In genomic region chr5:111984044-111984443, GRCh38 we compare ENCODE assay signal across 13 cellular contexts.
DNase-seq lines count a peak whose midpoint lies in the region; ATAC-seq, FAIRE-seq and TF ChIP-seq lines count a peak whose summit lies in the region.
"Had no signal": no experiment of that assay in that cellular context is flagged by ENCODE, and none has a peak within 500 bp of the region (broad histone marks: within the 10 kb centered on the region; RNA-seq: fewer than 3 reads in every experiment).

No MANE protein-coding gene starts in this region.

- H3K4me1 ChIP-seq in colonic mucosa, result no peaks in the 10 kb centered on the region
- H3K4me1 ChIP-seq: Peyer's patch, upper lobe of left lung had no signal

- no peaks in the 10 kb centered on the region for H3K9me3 ChIP-seq in colonic mucosa
- H3K9me3 ChIP-seq: Peyer's patch, upper lobe of left lung had no signal

- H3K27ac ChIP-seq in colonic mucosa, result no peak overlapping the region
- H3K27ac ChIP-seq: Peyer's patch, upper lobe of left lung had no signal

- H3K4me3 ChIP-seq in AG04449 (ENCODE audit: low read depth, low read length) (no peak overlapping the region), fibroblast of mammary gland (ENCODE audit: control insufficient read depth, low read depth, low read length) (no peak overlapping the region), colonic mucosa (no peak overlapping the region)
- H3K4me3 ChIP-seq: Peyer's patch, upper lobe of left lung had no signal

- no peaks in the 10 kb centered on the region for H3K36me3 ChIP-seq in colonic mucosa
- H3K36me3 ChIP-seq: Peyer's patch, upper lobe of left lung had no signal

- CTCF ChIA-PET in AG04449 (lab: Yijun Ruan, JAX), result interaction anchor here (1.2 to 1.3 kb wide), 2 partner anchors 8 to 9 kb away, joined by 3 read pairs; no protein-coding TSS in a partner anchor

- H3K9ac ChIP-seq in colonic mucosa (ENCODE audit: low read depth in 2 of 2, low read length in 2 of 2), result no peak overlapping the region

- FAIRE-seq in HTR-8/SVneo (lab: Jason Lieb, UNC), result peak; percentile 96

- DNase-seq in AG04449 (ENCODE audit: low read depth, low spot score) (peak; percentile 91), HTR-8/SVneo (ENCODE audit: insufficient read length, low spot score) (peak; percentile 63), fibroblast of mammary gland (ENCODE audit: low read depth) (peak; percentile 99), UCSD-AML1 (lab: John Stamatoyannopoulos, UW; ENCODE audit: unreplicated experiment) (no peak), left colon (no peak), NCI-H1436 (lab: John Stamatoyannopoulos, UW) (no peak), colonic mucosa (no peak)
- DNase-seq: activated T-cell treated with anti-CD3 and anti-CD28 coated beads, Interleukin-2, amount 50 U/mL, for 72 hours; hypothalamus; Peyer's patch; stimulated activated CD4-positive, alpha-beta T cell treated with anti-CD3 and anti-CD28 coated beads, Interleukin-12 subunit alpha, Interleukin-12 subunit beta, amount 100 ng/mL, for 4 hours; upper lobe of left lung had no signal

- peak; percentile 98 for ATAC-seq in GM19463 (IDR thresholded peaks at IDR 0.05; ENCODE audit: unreplicated experiment)
- ATAC-seq in left colon, result no peak
- ATAC-seq: activated T-cell treated with anti-CD3 and anti-CD28 coated beads, Interleukin-2, amount 50 U/mL, for 72 hours had no signal

- POLR2A ChIA-PET in AG04449 (lab: Yijun Ruan, JAX), result interaction anchor here (1.1 kb wide), 1 partner anchor 14 kb away, joined by 4 read pairs; no protein-coding TSS in a partner anchor

- TF ChIP-seq CTCF in AG04449 (IDR thresholded peaks at IDR 0.05; ENCODE audit: insufficient read depth, low read length, missing control alignments) (no peak), fibroblast of mammary gland (conservative IDR thresholded peaks at IDR 0.05; ENCODE audit: control insufficient read depth, insufficient read depth, low read depth, low read length) (no peak), colonic mucosa (IDR thresholded peaks at IDR 0.05) (no peak)

- intact Hi-C loops in left colon (cut with DNase I, micrococcal nuclease), result no loop called here
- intact Hi-C loops in colonic mucosa (cut with DNase I), result no loop called here

- H3K27me3 ChIP-seq in colonic mucosa, result no peaks in the 10 kb centered on the region
- H3K27me3 ChIP-seq: Peyer's patch, upper lobe of left lung had no signal

Comparison
In these comparisons a context has a peak if more than half of its experiments do, and no peak if none do; other contexts are left out.
1. DNase-seq: peak in AG04449 (single experiment), HTR-8/SVneo (single experiment) and fibroblast of mammary gland (single experiment); none in UCSD-AML1 (single experiment), left colon (0 of 2), NCI-H1436 (single experiment) and colonic mucosa (single experiment).